Comparison of ENCODE assay signal across 8 cellular contexts in the genomic region with DNA sequence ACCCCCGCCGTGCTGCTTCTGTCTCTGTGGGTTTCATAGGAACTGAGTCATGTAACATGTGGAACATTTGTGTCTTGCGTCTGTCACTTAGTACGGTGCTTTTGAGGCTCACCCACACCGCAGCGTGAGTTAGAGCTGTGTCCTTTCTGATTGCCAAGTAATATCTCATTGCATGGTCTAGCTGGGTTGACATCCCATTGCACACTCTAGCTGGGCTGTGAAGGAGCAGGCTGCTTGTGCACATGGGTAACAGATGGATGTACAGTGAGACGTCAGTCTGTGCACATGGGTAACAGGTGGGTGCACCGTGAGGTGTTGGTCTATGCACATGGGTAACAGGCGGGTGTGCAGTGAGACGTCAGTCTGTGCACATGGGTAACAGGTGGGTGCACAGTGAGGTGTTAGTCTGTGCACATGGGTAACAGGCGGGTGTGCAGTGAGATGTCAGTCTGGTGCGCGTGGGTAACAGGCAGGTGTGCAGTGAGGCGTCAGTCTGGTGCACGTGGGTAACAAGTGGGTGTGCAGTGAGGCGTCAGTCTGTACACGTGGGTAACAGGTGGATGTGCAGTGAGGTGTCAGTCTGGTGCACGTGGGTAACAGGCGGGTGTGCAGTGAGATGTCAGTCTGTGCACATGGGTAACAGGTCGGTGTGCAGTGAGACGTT. TPM values are rescaled to one million over a fixed set of nuclear protein-coding genes. Genes with fewer than 3 reads are reported as not detected.
A peak's percentile ranks its signal among the peaks of the same experiment; 100 is the strongest.
DNase-seq lines count a peak whose midpoint lies in the region; ATAC-seq, FAIRE-seq and TF ChIP-seq lines count a peak whose summit lies in the region.
"Not testable (repeated sequence)": the region's sequence is repeated elsewhere in the genome, so short reads cannot be mapped to it uniquely, and the experiment has no call there.

No MANE protein-coding gene starts in this region.

- FAIRE-seq in pancreas (lab: Jason Lieb, UNC), result not testable (repeated sequence)

- not testable (repeated sequence) for TF ChIP-seq CTCF in pancreas (IDR thresholded peaks at IDR 0.05)

- ATAC-seq in GM18502 (IDR thresholded peaks at IDR 0.05; ENCODE audit: poor library complexity, unreplicated experiment) (peak; percentile 70), GM21515 (IDR thresholded peaks at IDR 0.05; ENCODE audit: unreplicated experiment) (peak; percentile 61), HG03064 (IDR thresholded peaks at IDR 0.05; ENCODE audit: low read depth, unreplicated experiment) (peak; percentile 53), pancreas (peak in 3 of 4 donors; percentile 34 to 75 (median 45))
- ATAC-seq in activated CD8-positive, alpha-beta memory T cell treated with anti-CD3 and anti-CD28 coated beads, Interleukin-2, amount 10 ng/mL, durations not matched to agents 7 days and 5 days, result peak; percentile 86
- peak; percentile 93 for ATAC-seq in central memory CD8-positive, alpha-beta T cell (replicated peaks; ENCODE audit: extremely low read depth, poor library complexity, severe bottlenecking)
- ATAC-seq in stimulated activated naive B cell treated with anti-CD40 and anti-IgM and Interleukin-4, amounts not matched to agents 10 μg/mL and 1 μg/mL and 100 μg/mL, for 72 hours (replicated peaks), result peak; percentile 91 to 92

- peaks cover 37% of the 10 kb centered on the region for H3K4me1 Mint-ChIP-seq in activated CD8-positive, alpha-beta memory T cell treated with anti-CD3 and anti-CD28 coated beads, Interleukin-2, amount 10 ng/mL, durations not matched to agents 7 days and 5 days
- H3K4me1 Mint-ChIP-seq in central memory CD8-positive, alpha-beta T cell, result not testable (repeated sequence)
- H3K4me1 Mint-ChIP-seq in stimulated activated naive B cell treated with anti-CD40 and anti-IgM and Interleukin-4, amounts not matched to agents 10 μg/mL and 1 μg/mL and 100 μg/mL, for 72 hours, result peaks cover 33 to 52% of the 10 kb centered on the region in 2 donors

- not testable (repeated sequence) for H3K9me3 ChIP-seq in pancreas

- not testable (repeated sequence) for H3K4me1 ChIP-seq in pancreas

- 62 to 77% methylated on average over 19 to 21 of the region's 21 CpGs for WGBS in pancreas, 2 donors

- CTCF ChIA-PET in activated CD8-positive, alpha-beta memory T cell treated with anti-CD3 and anti-CD28 coated beads, Interleukin-2, amount 10 ng/mL, durations not matched to agents 7 days and 5 days (lab: Charles Lee), result interaction anchor here (1.1 kb wide), 1 partner anchor 105 kb away, joined by 5 read pairs; no protein-coding TSS in a partner anchor

- H3K27me3 Mint-ChIP-seq in activated CD8-positive, alpha-beta memory T cell treated with anti-CD3 and anti-CD28 coated beads, Interleukin-2, amount 10 ng/mL, durations not matched to agents 7 days and 5 days; central memory CD8-positive, alpha-beta T cell; stimulated activated naive B cell treated with anti-CD40 and anti-IgM and Interleukin-4, amounts not matched to agents 10 μg/mL and 1 μg/mL and 100 μg/mL, for 72 hours: not testable (repeated sequence)

- DNase-seq in NCI-H2171 (lab: John Stamatoyannopoulos, UW), result peak; percentile 21
- peak; percentile 98 for DNase-seq in activated CD8-positive, alpha-beta memory T cell treated with anti-CD3 and anti-CD28 coated beads, Interleukin-2, amount 10 ng/mL, durations not matched to agents 7 days and 5 days
- DNase-seq in central memory CD8-positive, alpha-beta T cell (ENCODE audit: low spot score in 2 of 2), result peak in 1 of 2 donors; percentile 75
- not testable (repeated sequence) for DNase-seq in pancreas
- peak; percentile 89 for DNase-seq in stimulated activated naive B cell treated with anti-CD40 and anti-IgM and Interleukin-4, amounts not matched to agents 10 μg/mL and 1 μg/mL and 100 μg/mL, for 72 hours

- peak overlapping the region; percentile 86 for H3K27ac Mint-ChIP-seq in activated CD8-positive, alpha-beta memory T cell treated with anti-CD3 and anti-CD28 coated beads, Interleukin-2, amount 10 ng/mL, durations not matched to agents 7 days and 5 days
- peak overlapping the region; percentile 74 for H3K27ac Mint-ChIP-seq in central memory CD8-positive, alpha-beta T cell (ENCODE audit: low read depth)
- peak overlapping the region; percentile 96 for H3K27ac Mint-ChIP-seq in stimulated activated naive B cell treated with anti-CD40 and anti-IgM and Interleukin-4, amounts not matched to agents 10 μg/mL and 1 μg/mL and 100 μg/mL, for 72 hours

- H3K36me3 Mint-ChIP-seq in activated CD8-positive, alpha-beta memory T cell treated with anti-CD3 and anti-CD28 coated beads, Interleukin-2, amount 10 ng/mL, durations not matched to agents 7 days and 5 days; central memory CD8-positive, alpha-beta T cell (ENCODE audit: insufficient read depth); stimulated activated naive B cell treated with anti-CD40 and anti-IgM and Interleukin-4, amounts not matched to agents 10 μg/mL and 1 μg/mL and 100 μg/mL, for 72 hours: not testable (repeated sequence)

- not testable (repeated sequence) for H3K36me3 ChIP-seq in pancreas

- intact Hi-C loops in pancreas (cut with DNase I), result not testable (repeated sequence)

- not testable (repeated sequence) for H3K9me3 Mint-ChIP-seq in activated CD8-positive, alpha-beta memory T cell treated with anti-CD3 and anti-CD28 coated beads, Interleukin-2, amount 10 ng/mL, durations not matched to agents 7 days and 5 days (ENCODE audit: low read depth); central memory CD8-positive, alpha-beta T cell; stimulated activated naive B cell treated with anti-CD40 and anti-IgM and Interleukin-4, amounts not matched to agents 10 μg/mL and 1 μg/mL and 100 μg/mL, for 72 hours

- H3K4me3 ChIP-seq in pancreas, result not testable (repeated sequence)

- not testable (repeated sequence) for H3K27ac ChIP-seq in pancreas

- not testable (repeated sequence) for H3K27me3 ChIP-seq in pancreas

- peak overlapping the region; percentile 50 for H3K4me3 Mint-ChIP-seq in activated CD8-positive, alpha-beta memory T cell treated with anti-CD3 and anti-CD28 coated beads, Interleukin-2, amount 10 ng/mL, durations not matched to agents 7 days and 5 days
- peak overlapping the region; percentile 9 for H3K4me3 Mint-ChIP-seq in central memory CD8-positive, alpha-beta T cell
- peak overlapping the region; percentile 59 to 77 for H3K4me3 Mint-ChIP-seq in stimulated activated naive B cell treated with anti-CD40 and anti-IgM and Interleukin-4, amounts not matched to agents 10 μg/mL and 1 μg/mL and 100 μg/mL, for 72 hours

RNA-seq across cellular contexts. Expression of a gene that starts 58.5 kb away (rescaled TPM):
- total RNA-seq in activated CD8-positive, alpha-beta memory T cell treated with anti-CD3 and anti-CD28 coated beads, Interleukin-2, amount 10 ng/mL, durations not matched to agents 7 days and 5 days, result 10 to 100 TPM; 86.6 to 93.4 TPM
- 10 to 100 TPM; 23.8 to 55.2 (median 36.1) TPM for total RNA-seq in pancreas
- 10 to 100 TPM; 10.2 to 27.8 TPM for polyA plus RNA-seq in pancreas

Comparison
In these comparisons a context has a peak if more than half of its experiments do, and no peak if none do; other contexts are left out.
1. H3K4me3 Mint-ChIP-seq: peak in every context shown above with its lines; median percentile 68 in stimulated activated naive B cell treated with anti-CD40 and anti-IgM and Interleukin-4, amounts not matched to agents 10 μg/mL and 1 μg/mL and 100 μg/mL, for 72 hours; 50 in activated CD8-positive, alpha-beta memory T cell treated with anti-CD3 and anti-CD28 coated beads, Interleukin-2, amount 10 ng/mL, durations not matched to agents 7 days and 5 days; 9 in central memory CD8-positive, alpha-beta T cell.